In the genomic region with DNA sequence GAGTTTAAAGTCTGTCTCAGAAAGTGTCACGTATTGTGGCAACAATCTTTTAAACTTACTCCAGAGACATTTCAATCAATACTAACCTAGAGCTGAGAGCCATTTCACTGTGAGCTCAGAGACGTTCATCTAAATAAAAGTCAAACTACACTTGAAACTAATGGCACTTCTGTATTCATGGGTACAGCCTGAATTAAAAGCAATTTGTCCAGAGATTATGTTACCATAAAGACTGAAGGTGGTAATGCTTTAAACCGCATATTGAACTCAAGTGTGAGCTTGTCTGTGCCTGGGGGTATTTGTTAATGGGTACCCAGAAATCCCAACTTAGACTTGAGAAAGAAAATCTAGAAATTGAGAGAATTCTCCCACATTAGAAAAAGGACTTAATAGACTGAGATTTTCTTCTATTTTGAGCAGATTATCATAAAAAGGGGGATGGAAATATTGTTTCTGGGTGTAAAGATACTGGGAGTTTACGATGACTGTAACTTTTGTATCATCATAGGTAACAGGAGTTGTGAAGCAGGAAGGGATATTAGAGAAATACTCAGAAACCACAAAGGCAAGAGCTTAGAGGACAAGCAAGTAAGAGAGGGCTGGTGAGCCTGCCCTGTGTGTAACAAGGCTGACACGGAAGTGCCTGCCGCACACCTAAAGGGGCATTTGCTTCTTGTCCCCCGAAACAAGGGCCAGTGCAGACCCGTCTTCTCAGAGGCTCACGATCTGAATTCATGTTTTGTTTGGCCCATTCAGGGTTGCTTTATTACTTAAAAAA, we compare ENCODE assay signal across 14 cellular contexts. TPM values are rescaled to one million over a fixed set of nuclear protein-coding genes. Genes with fewer than 3 reads are reported as not detected.
DNase-seq lines count a peak whose midpoint lies in the region; ATAC-seq and TF ChIP-seq lines count a peak whose summit lies in the region.
"Had no signal": no experiment of that assay in that cellular context is flagged by ENCODE, and none has a peak within 500 bp of the region (broad histone marks: within the 10 kb centered on the region; RNA-seq: fewer than 3 reads in every experiment).

No MANE protein-coding gene starts in this region.

- H3K4me1 ChIP-seq in mammary epithelial cell (ENCODE audit: insufficient read depth, low read length), result peaks cover 17% of the 10 kb centered on the region

- H3K36me3 ChIP-seq in mammary epithelial cell (ENCODE audit: insufficient read depth, low read length) (no peaks in the 10 kb centered on the region), WERI-Rb-1 (no peaks in the 10 kb centered on the region)

- peak overlapping the region; percentile 53 for H2AFZ ChIP-seq in mammary epithelial cell (ENCODE audit: low read depth, low read length)

- H3K79me2 ChIP-seq in mammary epithelial cell (ENCODE audit: insufficient read depth, low read length), result no peaks in the 10 kb centered on the region

- peak overlapping the region; percentile 46 for H3K4me2 ChIP-seq in mammary epithelial cell (ENCODE audit: insufficient read depth, low read depth, low read length)

- no peaks in the 10 kb centered on the region for H3K9me3 ChIP-seq in mammary epithelial cell (replicated peaks; ENCODE audit: insufficient read depth, low read length)
- no peaks in the 10 kb centered on the region for H3K9me3 ChIP-seq in WERI-Rb-1 (ENCODE audit: severe bottlenecking)

- H3K9ac ChIP-seq in mammary epithelial cell (ENCODE audit: insufficient read depth, low read length), result no peak overlapping the region

- H3K4me3 Mint-ChIP-seq in neural crest cell, result peak overlapping the region; percentile 36
- H3K4me3 Mint-ChIP-seq: activated T-cell treated with anti-CD3 and anti-CD28 coated beads, Interleukin-2, amount 50 U/mL, for 24 hours; dendritic cell treated with granulocyte-macrophage colony-stimulating factor and Interleukin-4, amounts not matched to agents 40 ng/mL and 50 ng/mL, for 4 days; stimulated activated naive CD8-positive, alpha-beta T cell treated with anti-CD3 and anti-CD28 coated beads, Interleukin-15, Interleukin-2, amounts not matched to agents 100 ng/mL and 50 ng/mL, for 24 hours had no signal

- no peaks in the 10 kb centered on the region for H3K9me3 Mint-ChIP-seq in neural crest cell
- H3K9me3 Mint-ChIP-seq: activated T-cell treated with anti-CD3 and anti-CD28 coated beads, Interleukin-2, amount 50 U/mL, for 24 hours; dendritic cell treated with granulocyte-macrophage colony-stimulating factor and Interleukin-4, amounts not matched to agents 40 ng/mL and 50 ng/mL, for 4 days; stimulated activated naive CD8-positive, alpha-beta T cell treated with anti-CD3 and anti-CD28 coated beads, Interleukin-15, Interleukin-2, amounts not matched to agents 100 ng/mL and 50 ng/mL, for 24 hours had no signal

- H3K27ac ChIP-seq in mammary epithelial cell (ENCODE audit: insufficient read depth, low read depth, low read length), result no peak overlapping the region
- no peak overlapping the region for H3K27ac ChIP-seq in WERI-Rb-1

- no peaks in the 10 kb centered on the region for H4K20me1 ChIP-seq in mammary epithelial cell (ENCODE audit: insufficient read depth, low read length)

- BruUV-seq in mammary epithelial cell (replicated peaks; lab: Mats Ljungman, UMichigan), result no TSS peak

- CTCF ChIA-PET in mammary epithelial cell (lab: Charles Lee; ENCODE audit: low non-redundant PET), result interaction anchor here (0.7 kb wide), 1 partner anchor 11 kb away, joined by 3 read pairs; no protein-coding TSS in a partner anchor

- intact Hi-C loops in left ventricle myocardium superior (cut with micrococcal nuclease), result no loop called here
- intact Hi-C loops in cardiac septum (cut with DNase I), result no loop called here
- intact Hi-C loops in mammary epithelial cell (cut with micrococcal nuclease), result no loop called here

- dilution Hi-C loops in mammary epithelial cell (cut with HindIII; ENCODE audit: low sequenced_read_pairs), result no loop called here

- no peak overlapping the region for H3K27ac Mint-ChIP-seq in neural crest cell (ENCODE audit: unreplicated experiment)
- H3K27ac Mint-ChIP-seq: dendritic cell treated with granulocyte-macrophage colony-stimulating factor and Interleukin-4, amounts not matched to agents 40 ng/mL and 50 ng/mL, for 4 days; stimulated activated naive CD8-positive, alpha-beta T cell treated with anti-CD3 and anti-CD28 coated beads, Interleukin-15, Interleukin-2, amounts not matched to agents 100 ng/mL and 50 ng/mL, for 24 hours had no signal

- peaks cover 81% of the 10 kb centered on the region for H3K4me1 Mint-ChIP-seq in neural crest cell

- peaks cover 21% of the 10 kb centered on the region for H3K36me3 Mint-ChIP-seq in neural crest cell (ENCODE audit: low read depth)

- H3K4me3 ChIP-seq in mammary epithelial cell (replicated peaks in 1 of 3; ENCODE audit: insufficient read depth in 1 of 3, low read depth in 2 of 3, low read length in 3 of 3), result no peak overlapping the region
- H3K4me3 ChIP-seq in WERI-Rb-1 (ENCODE audit: low read depth, low read length), result no peak overlapping the region

- TF ChIP-seq CTCF in mammary epithelial cell (conservative IDR thresholded peaks at IDR 0.05 in 1 of 2, IDR thresholded peaks at IDR 0.05 in 1 of 2; ENCODE audit: extremely low read depth in 1 of 2, insufficient read depth in 1 of 2, low read depth in 1 of 2, low read length in 2 of 2) (no peak), neural crest cell (conservative IDR thresholded peaks at IDR 0.05) (no peak), WERI-Rb-1 (IDR thresholded peaks at IDR 0.05; ENCODE audit: low read depth, low read length) (no peak)

- DNase-seq in left ventricle myocardium superior, result no peak
- no peak for DNase-seq in cardiac septum (ENCODE audit: low spot score)
- DNase-seq in mammary epithelial cell, result peak; percentile 35
- no peak for DNase-seq in neural crest cell (ENCODE audit: low read depth, low spot score)
- no peak for DNase-seq in NOMO-1 (lab: John Stamatoyannopoulos, UW; ENCODE audit: unreplicated experiment in 2 of 2)
- no peak for DNase-seq in WERI-Rb-1
- DNase-seq in activated CD4-positive, alpha-beta T cell treated with anti-CD3 and anti-CD28 coated beads, Interleukin-2, amount 50 U/mL, for 48 hours, result no peak
- DNase-seq: activated T-cell treated with anti-CD3 and anti-CD28 coated beads, Interleukin-2, amount 50 U/mL, for 24 hours; amygdala; NCI-H1694 treated with DMSO at 0.1 percent for 48 hours; NCI-H774 had no signal

- H3K27me3 ChIP-seq in mammary epithelial cell (ENCODE audit: insufficient read depth, low read length) (no peaks in the 10 kb centered on the region), WERI-Rb-1 (ENCODE audit: insufficient read depth, low read depth, severe bottlenecking) (no peaks in the 10 kb centered on the region)

- no peaks in the 10 kb centered on the region for H3K27me3 Mint-ChIP-seq in neural crest cell (ENCODE audit: low read depth)
- H3K27me3 Mint-ChIP-seq: activated T-cell treated with anti-CD3 and anti-CD28 coated beads, Interleukin-2, amount 50 U/mL, for 24 hours; dendritic cell treated with granulocyte-macrophage colony-stimulating factor and Interleukin-4, amounts not matched to agents 40 ng/mL and 50 ng/mL, for 4 days had no signal

- peak; percentile 20 for ATAC-seq in left ventricle myocardium superior
- no peak for ATAC-seq in HG03460 (IDR thresholded peaks at IDR 0.05; ENCODE audit: unreplicated experiment)

- in situ Hi-C loops in mammary epithelial cell (cut with MboI; ENCODE audit: low sequenced_read_pairs in 2 of 2), result no loop called here

- WGBS in mammary epithelial cell (ENCODE audit: low coverage, missing lambda C conversion rate), result 32% methylated on average over 5 of the region's 9 CpGs

RNA-seq across cellular contexts. Expression of a gene that starts 36.9 kb away (rescaled TPM):
- total RNA-seq in left ventricle myocardium superior (104 TPM), cardiac septum (77.1 TPM), mammary epithelial cell (10 to 100 TPM; 11.7 to 15.3 TPM), neural crest cell (167 and 178 TPM in 2 replicates)
- polyA plus RNA-seq in mammary epithelial cell, result 10.4 TPM
- polyA minus RNA-seq in mammary epithelial cell, result 82.8 TPM
